ENCODE assay signal across 17 cellular contexts in genomic region chr7:84230491-84230890, GRCh38. TPM values are rescaled to one million over a fixed set of nuclear protein-coding genes. Genes with fewer than 3 reads are reported as not detected.
DNase-seq lines count a peak whose midpoint lies in the region; ATAC-seq, FAIRE-seq and TF ChIP-seq lines count a peak whose summit lies in the region.
"Had no signal": no experiment of that assay in that cellular context is flagged by ENCODE, and none has a peak within 500 bp of the region (broad histone marks: within the 10 kb centered on the region; RNA-seq: fewer than 3 reads in every experiment).

No MANE protein-coding gene starts in this region.

- WGBS in esophagus muscularis mucosa, result 95% methylated on average over 3 of the region's 3 CpGs
- 82 to 89% (median 86%) methylated on average over 3 of the region's 3 CpGs for WGBS in adrenal gland, 4 donors

- no peak overlapping the region for H2AFZ ChIP-seq in GM23338

- ATAC-seq in WTC11, result no peak
- no peak for ATAC-seq in GM23338
- ATAC-seq: A549, GM12878 had no signal

- H3K9me3 ChIP-seq in HUES6 (ENCODE audit: control insufficient read depth, insufficient read depth, low read depth, low read length) (no peaks in the 10 kb centered on the region), esophagus muscularis mucosa (no peaks in the 10 kb centered on the region), adrenal gland (replicated peaks in 1 of 3) (no peaks in the 10 kb centered on the region)
- H3K9me3 ChIP-seq: A549, BE2C had no signal

- H3K27ac ChIP-seq in HUES6 (ENCODE audit: low read depth, low read length) (0 out of 2 replicates have a peak overlapping the region, but pooled peaks have one; percentile 36), esophagus muscularis mucosa (replicated peaks in 1 of 4) (peak overlapping the region; percentile 55 to 69 (median 58)), adrenal gland (no peak overlapping the region), GM23338 (ENCODE audit: low read depth) (no peak overlapping the region; the same call in 1 of the 2 replicates)
- H3K27ac ChIP-seq: A549, C4-2B had no signal

- H3K4me1 ChIP-seq in HUES6 (ENCODE audit: control insufficient read depth, insufficient read depth, low read length) (peaks cover 39% of the 10 kb centered on the region), esophagus muscularis mucosa (peaks cover 0 to 32% (median 24%) of the 10 kb centered on the region in 4 donors), adrenal gland (replicated peaks in 1 of 2) (peaks cover 0 to 4% of the 10 kb centered on the region in 2 donors), GM23338 (ENCODE audit: insufficient read depth) (peaks cover 33% of the 10 kb centered on the region)

- H3K27me3 Mint-ChIP-seq in WTC11 (ENCODE audit: low read depth), result no peaks in the 10 kb centered on the region
- H3K27me3 Mint-ChIP-seq in GM23338 (ENCODE audit: insufficient read depth, low read depth, poor library complexity), result no peaks in the 10 kb centered on the region
- H3K27me3 Mint-ChIP-seq: CD4-positive, alpha-beta memory T cell had no signal

- CTCF ChIA-PET in WTC11 (lab: Charles Lee), result no interaction called here

- TF ChIP-seq POLR2A in H54 (IDR thresholded peaks at IDR 0.05; ENCODE audit: low read depth, low read length) (no peak), esophagus muscularis mucosa (IDR thresholded peaks at IDR 0.05; ENCODE audit: low read depth) (no peak), adrenal gland (IDR thresholded peaks at IDR 0.05) (no peak)

- no peaks in the 10 kb centered on the region for H3K36me3 ChIP-seq in HUES6 (ENCODE audit: control insufficient read depth, insufficient read depth, low read length)
- H3K36me3 ChIP-seq in esophagus muscularis mucosa, result no peaks in the 10 kb centered on the region
- H3K36me3 ChIP-seq in adrenal gland (replicated peaks in 1 of 2), result no peaks in the 10 kb centered on the region
- no peaks in the 10 kb centered on the region for H3K36me3 ChIP-seq in GM23338 (ENCODE audit: insufficient read depth)
- H3K36me3 ChIP-seq: BE2C had no signal

- DNase-seq in H54 (ENCODE audit: insufficient read length, low spot score) (no peak), WTC11 (ENCODE audit: low spot score) (no peak), esophagus muscularis mucosa (ENCODE audit: extremely low spot score) (no peak), SW 1271 (lab: John Stamatoyannopoulos, UW) (no peak), GM19238 (ENCODE audit: insufficient read length, low spot score) (no peak), adrenal gland (no peak), GM23338 (ENCODE audit: low spot score) (no peak)
- DNase-seq: BE2C; CD4-positive, alpha-beta memory T cell; DMS79; GOT3 had no signal

- H3K4me1 Mint-ChIP-seq in WTC11, result peaks cover 64% of the 10 kb centered on the region
- peaks cover 56% of the 10 kb centered on the region for H3K4me1 Mint-ChIP-seq in GM23338
- H3K4me1 Mint-ChIP-seq: CD4-positive, alpha-beta memory T cell had no signal

- no peak overlapping the region for H3K4me3 ChIP-seq in HUES6 (ENCODE audit: low read depth, low read length)
- no peak overlapping the region for H3K4me3 ChIP-seq in esophagus muscularis mucosa
- no peak overlapping the region for H3K4me3 ChIP-seq in adrenal gland
- no peak overlapping the region for H3K4me3 ChIP-seq in GM23338
- H3K4me3 ChIP-seq: A549, GM12878 had no signal

- intact Hi-C loops in esophagus muscularis mucosa (cut with DNase I) (no loop called here), adrenal gland (cut with DNase I) (no loop called here)

- POLR2A ChIA-PET in WTC11 (lab: Charles Lee), result no interaction called here

- no peaks in the 10 kb centered on the region for H3K79me2 ChIP-seq in GM23338 (replicated peaks; ENCODE audit: insufficient read depth)

- no peak for TF ChIP-seq CTCF in WTC11 (IDR thresholded peaks at IDR 0.05)
- no peak for TF ChIP-seq CTCF in esophagus muscularis mucosa (IDR thresholded peaks at IDR 0.05)
- TF ChIP-seq CTCF in adrenal gland (IDR thresholded peaks at IDR 0.05), result no peak
- no peak for TF ChIP-seq CTCF in GM23338 (conservative IDR thresholded peaks at IDR 0.05; ENCODE audit: low read depth in 2 of 2)

- no peak overlapping the region for H3K4me2 ChIP-seq in GM23338
- H3K4me2 ChIP-seq: A549 had no signal

- H3K36me3 Mint-ChIP-seq in WTC11, result no peaks in the 10 kb centered on the region
- H3K36me3 Mint-ChIP-seq in GM23338 (ENCODE audit: low read depth), result no peaks in the 10 kb centered on the region
- H3K36me3 Mint-ChIP-seq: CD4-positive, alpha-beta memory T cell had no signal

- peak; percentile 20 for FAIRE-seq in H54 (lab: Jason Lieb, UNC)
- FAIRE-seq: GM12878, GM18507, HTR-8/SVneo had no signal

- no peak overlapping the region for H3K4me3 Mint-ChIP-seq in WTC11
- H3K4me3 Mint-ChIP-seq in GM23338, result no peak overlapping the region
- H3K4me3 Mint-ChIP-seq: CD4-positive, alpha-beta memory T cell had no signal

- no peak for TF ChIP-seq EP300 in esophagus muscularis mucosa (IDR thresholded peaks at IDR 0.05)

- no peaks in the 10 kb centered on the region for H3K9me2 ChIP-seq in GM23338 (ENCODE audit: insufficient read depth)

- no peaks in the 10 kb centered on the region for H3F3A ChIP-seq in GM23338 (replicated peaks; ENCODE audit: low read depth)

- no peaks in the 10 kb centered on the region for H3K9me3 Mint-ChIP-seq in WTC11
- no peaks in the 10 kb centered on the region for H3K9me3 Mint-ChIP-seq in GM23338

- no peaks in the 10 kb centered on the region for H4K20me1 ChIP-seq in GM23338 (replicated peaks; ENCODE audit: insufficient read depth)

- peak overlapping the region; percentile 26; the same call in 1 of the 2 replicates for H3K27ac Mint-ChIP-seq in WTC11
- H3K27ac Mint-ChIP-seq in GM23338, result no peak overlapping the region
- H3K27ac Mint-ChIP-seq: CD4-positive, alpha-beta memory T cell had no signal

- no peak overlapping the region for H3K9ac ChIP-seq in HUES6 (ENCODE audit: low read length)

- H3K27me3 ChIP-seq in HUES6 (ENCODE audit: control insufficient read depth, insufficient read depth, low read length) (no peaks in the 10 kb centered on the region), esophagus muscularis mucosa (no peaks in the 10 kb centered on the region), adrenal gland (no peaks in the 10 kb centered on the region), GM23338 (ENCODE audit: insufficient read depth) (no peaks in the 10 kb centered on the region)
- H3K27me3 ChIP-seq: BE2C had no signal

TF ChIP-seq in WTC11, 78 proteins besides CTCF, POLR2A, EP300 and RAD21 (continues in another document):
- no peak for TF ChIP-seq ATF2 (CRISPR knock-in tag; IDR thresholded peaks at IDR 0.05; ENCODE audit: borderline replicate concordance, low read depth)

TF ChIP-seq in GM23338, 12 proteins besides CTCF, POLR2A, EP300 and RAD21 (continues in another document):
- TF ChIP-seq REST (IDR thresholded peaks at IDR 0.05; ENCODE audit: unreplicated experiment), result no peak
- no peak for TF ChIP-seq JUNB (IDR thresholded peaks at IDR 0.05; ENCODE audit: unreplicated experiment)
- TF ChIP-seq NANOG (IDR thresholded peaks at IDR 0.05; ENCODE audit: borderline replicate concordance), result no peak
- TF ChIP-seq EZH2 (IDR thresholded peaks at IDR 0.05; ENCODE audit: low read depth, unreplicated experiment), result no peak
- no peak for TF ChIP-seq ZNF331 (CRISPR knock-in tag; IDR thresholded peaks at IDR 0.05; ENCODE audit: low read depth)
- TF ChIP-seq EZH2phosphoT487 (IDR thresholded peaks at IDR 0.05; ENCODE audit: unreplicated experiment), result no peak
- TF ChIP-seq ZNF114 (CRISPR knock-in tag; IDR thresholded peaks at IDR 0.05), result no peak
- no peak for TF ChIP-seq STAT1 (IDR thresholded peaks at IDR 0.05; ENCODE audit: unreplicated experiment)

RNA-seq across cellular contexts. Expression of gene SEMA3A, which starts 35.9 kb away (rescaled TPM):
- total RNA-seq in WTC11 (2021), result 29.2 to 33.3 TPM (median 32.2 TPM) in 3 replicates
- total RNA-seq in esophagus muscularis mucosa, result 10 to 100 TPM; 27.8 to 39.0 (median 34.5) TPM
- total RNA-seq in adrenal gland, result 10 to 100 TPM in 1 of 8 donors, 1 to 10 TPM in 5, under 1 TPM in 2; 0.69 to 14.7 (median 1.6) TPM
- polyA plus RNA-seq in adrenal gland, result under 1 TPM; 0.24 to 0.53 (median 0.24) TPM
- 46.4 and 54.5 TPM in 2 replicates for total RNA-seq in GM23338 (2014; rRNA removed; shearing (Covaris generic))
- 12.3 and 19.8 TPM in 2 replicates for polyA plus RNA-seq in GM23338 (2016; fragmentation: Nextera tagmentation; extraction: Ambion mirVana)

Comparison
In these comparisons a context has a peak if more than half of its experiments do, and no peak if none do; other contexts are left out.
1. H3K27ac ChIP-seq: peak in HUES6 (single experiment) and esophagus muscularis mucosa (4 of 4); none in adrenal gland (0 of 5) and GM23338 (single experiment).